In genomic region chr1:45339694-45340558, GRCh38 we compare ENCODE assay signal across 1 cellular context.
TF ChIP-seq lines count a peak whose summit lies in the region.

MUTYH (minus strand) TSS chr1:45340440; CDS start chr1:45334505, 5,935 bp downstream.
TOE1 (plus strand) TSS chr1:45340170; CDS start chr1:45340253, 83 bp downstream.

TF ChIP-seq in HepG2, 621 proteins besides CTCF, POLR2A, EP300 and RAD21 (continued from another document and continues in another):
- TF ChIP-seq ZNF687 (CRISPR knock-in tag; IDR thresholded peaks at IDR 0.05), result peak; percentile 97
- TF ChIP-seq THRA (CRISPR knock-in tag; IDR thresholded peaks at IDR 0.05; ENCODE audit: borderline replicate concordance), result no peak
- peak; percentile 23; the same call in 1 of the 2 replicates for TF ChIP-seq CBX5 (CRISPR knock-in tag; IDR thresholded peaks at IDR 0.05; ENCODE audit: borderline replicate concordance)
- peak; percentile 68 for TF ChIP-seq ZMYM3 (CRISPR knock-in tag; IDR thresholded peaks at IDR 0.05)
- TF ChIP-seq ZNF704 (CRISPR knock-in tag; IDR thresholded peaks at IDR 0.05; ENCODE audit: borderline replicate concordance), result peak; percentile 89
- no peak for TF ChIP-seq ZBTB20 (CRISPR knock-in tag; IDR thresholded peaks at IDR 0.05; ENCODE audit: borderline replicate concordance, low read depth)
- TF ChIP-seq ZNF510 (CRISPR knock-in tag; IDR thresholded peaks at IDR 0.05; ENCODE audit: low read depth), result 0 out of 2 replicates have a peak, but pooled peaks have one; percentile 71
- TF ChIP-seq ZNF615 (CRISPR knock-in tag; IDR thresholded peaks at IDR 0.05; ENCODE audit: borderline replicate concordance), result no peak
- no peak; the same call in 1 of the 2 replicates for TF ChIP-seq FOXO4 (CRISPR knock-in tag; conservative IDR thresholded peaks at IDR 0.05)
- TF ChIP-seq MXD4 (CRISPR knock-in tag; IDR thresholded peaks at IDR 0.05), result peak; percentile 14; the same call in 1 of the 2 replicates
- no peak for TF ChIP-seq MAFF (IDR thresholded peaks at IDR 0.05; ENCODE audit: low read depth, low read length)
- no peak for TF ChIP-seq PLRG1 (conservative IDR thresholded peaks at IDR 0.05)
- no peak for TF ChIP-seq NFE2L1 (CRISPR knock-in tag; IDR thresholded peaks at IDR 0.05; ENCODE audit: borderline replicate concordance)
- peak; percentile 92 for TF ChIP-seq DR1 (CRISPR knock-in tag; IDR thresholded peaks at IDR 0.05)
- peak; percentile 20; the same call in 1 of the 2 replicates for TF ChIP-seq ZNF441 (CRISPR knock-in tag; IDR thresholded peaks at IDR 0.05; ENCODE audit: borderline replicate concordance)
- TF ChIP-seq TBP (CRISPR knock-in tag; IDR thresholded peaks at IDR 0.05), result peak; percentile 60; the same call in 1 of the 2 replicates
- TF ChIP-seq SP5 (CRISPR knock-in tag; IDR thresholded peaks at IDR 0.05; ENCODE audit: borderline replicate concordance, low read depth), result peak; percentile 25; the same call in 1 of the 2 replicates
- TF ChIP-seq ZNF263 (CRISPR knock-in tag; IDR thresholded peaks at IDR 0.05), result peak; percentile 9; the same call in 1 of the 2 replicates
- no peak for TF ChIP-seq HNF1A (IDR thresholded peaks at IDR 0.05; ENCODE audit: low read depth)
- TF ChIP-seq HNF1A (CRISPR knock-in tag; IDR thresholded peaks at IDR 0.05; ENCODE audit: borderline replicate concordance), result peak; percentile 64; the same call in 1 of the 2 replicates
- no peak for TF ChIP-seq FOXK2 (IDR thresholded peaks at IDR 0.05)
- TF ChIP-seq KLF13 (CRISPR knock-in tag; IDR thresholded peaks at IDR 0.05), result no peak
- no peak for TF ChIP-seq DDIT3 (CRISPR knock-in tag; IDR thresholded peaks at IDR 0.05)
- TF ChIP-seq CREBL2 (CRISPR knock-in tag; IDR thresholded peaks at IDR 0.05; ENCODE audit: borderline replicate concordance), result peak; percentile 99; the same call in 1 of the 2 replicates
- no peak for TF ChIP-seq BHLHE40 (IDR thresholded peaks at IDR 0.05; ENCODE audit: low read length)
- TF ChIP-seq SKI (IDR thresholded peaks at IDR 0.05; ENCODE audit: partially characterized antibody), result peak; percentile 86
- no peak for TF ChIP-seq SIX1 (CRISPR knock-in tag; IDR thresholded peaks at IDR 0.05; ENCODE audit: borderline replicate concordance)
- no peak for TF ChIP-seq ZNF24 (IDR thresholded peaks at IDR 0.05)
- TF ChIP-seq ARID2 (CRISPR knock-in tag; IDR thresholded peaks at IDR 0.05; ENCODE audit: borderline replicate concordance), result 0 out of 2 replicates have a peak, but pooled peaks have one; percentile 22
- no peak; the same call in 1 of the 2 replicates for TF ChIP-seq ZNF546 (CRISPR knock-in tag; conservative IDR thresholded peaks at IDR 0.05)
- TF ChIP-seq DPF2 (CRISPR knock-in tag; IDR thresholded peaks at IDR 0.05; ENCODE audit: borderline replicate concordance, low read depth), result no peak
- peak; percentile 83 for TF ChIP-seq MXD1 (CRISPR knock-in tag; IDR thresholded peaks at IDR 0.05)
- TF ChIP-seq SNRNP70 (IDR thresholded peaks at IDR 0.05; ENCODE audit: low read depth, low read length), result no peak
- TF ChIP-seq HNF4G (IDR thresholded peaks at IDR 0.05; ENCODE audit: borderline replicate concordance, low read depth, low read length), result no peak
- TF ChIP-seq HNF4G (CRISPR knock-in tag; IDR thresholded peaks at IDR 0.05; ENCODE audit: borderline replicate concordance, low read depth), result peak; percentile 39; the same call in 1 of the 2 replicates
- TF ChIP-seq BCLAF1 (IDR thresholded peaks at IDR 0.05), result no peak
- no peak for TF ChIP-seq SSRP1 (CRISPR knock-in tag; IDR thresholded peaks at IDR 0.05)
- TF ChIP-seq ZNF251 (CRISPR knock-in tag; IDR thresholded peaks at IDR 0.05), result no peak
- peak; percentile 97 for TF ChIP-seq MYPOP (CRISPR knock-in tag; IDR thresholded peaks at IDR 0.05)
- TF ChIP-seq ATF1 (CRISPR knock-in tag; IDR thresholded peaks at IDR 0.05), result peak; percentile 67
- no peak for TF ChIP-seq ZNF446 (CRISPR knock-in tag; IDR thresholded peaks at IDR 0.05)
- TF ChIP-seq NFE2 (CRISPR knock-in tag; IDR thresholded peaks at IDR 0.05), result no peak
- peak; percentile 46 for TF ChIP-seq GMEB2 (CRISPR knock-in tag; IDR thresholded peaks at IDR 0.05; ENCODE audit: low read depth)
- TF ChIP-seq ZNF160 (CRISPR knock-in tag; IDR thresholded peaks at IDR 0.05), result no peak; the same call in 1 of the 2 replicates
- no peak; the same call in 1 of the 2 replicates for TF ChIP-seq SMAD9 (CRISPR knock-in tag; IDR thresholded peaks at IDR 0.05)
